ENCODE assay signal across 30 cellular contexts in genomic region chr1:190338829-190339228, GRCh38.
DNase-seq lines count a peak whose midpoint lies in the region; ATAC-seq, FAIRE-seq and TF ChIP-seq lines count a peak whose summit lies in the region.
"Had no signal": no experiment of that assay in that cellular context is flagged by ENCODE, and none has a peak within 500 bp of the region (broad histone marks: within the 10 kb centered on the region; RNA-seq: fewer than 3 reads in every experiment).

No MANE protein-coding gene starts in this region.

- no peak overlapping the region for H3K27ac Mint-ChIP-seq in CD8-positive, alpha-beta T cell
- H3K27ac Mint-ChIP-seq: B cell; CD14-positive monocyte; CD4-positive, alpha-beta memory T cell; CD4-positive, alpha-beta T cell; CD4-positive, CD25-positive, alpha-beta regulatory T cell; CD8-positive, alpha-beta memory T cell had no signal

- no peaks in the 10 kb centered on the region for H3K27me3 ChIP-seq in stomach
- H3K27me3 ChIP-seq in CD8-positive, alpha-beta T cell (ENCODE audit: insufficient read depth, low read length), result no peaks in the 10 kb centered on the region
- H3K27me3 ChIP-seq: BE2C; BLaER1; BLaER1 treated with 17β-estradiol and CSF1 and Interleukin-3, amounts not matched to agents 10 nM and 100 nM had no signal

- intact Hi-C loops in stomach (cut with DNase I; ENCODE audit: low total_unique reads), result no loop called here
- intact Hi-C loops in CD8-positive, alpha-beta T cell (cut with DNase I, micrococcal nuclease), result no loop called here

- H3K9me3 ChIP-seq in A549 (no peaks in the 10 kb centered on the region), HEK293 (ENCODE audit: control insufficient read depth, insufficient read depth, low read depth, low read length) (no peaks in the 10 kb centered on the region), stomach (no peaks in the 10 kb centered on the region)
- H3K9me3 ChIP-seq in CD8-positive, alpha-beta T cell (ENCODE audit: low read length), result no peaks in the 10 kb centered on the region
- H3K9me3 ChIP-seq: BE2C; BLaER1; BLaER1 treated with 17β-estradiol and CSF1 and Interleukin-3, amounts not matched to agents 10 nM and 100 nM; Caco-2 had no signal

- H3K36me3 ChIP-seq in HEK293 (ENCODE audit: control insufficient read depth in 2 of 2, insufficient read depth in 1 of 2, low read length in 2 of 2) (no peaks in the 10 kb centered on the region), stomach (no peaks in the 10 kb centered on the region)
- no peaks in the 10 kb centered on the region for H3K36me3 ChIP-seq in CD8-positive, alpha-beta T cell (ENCODE audit: insufficient read depth, low read length)
- H3K36me3 ChIP-seq: BE2C; BLaER1; BLaER1 treated with 17β-estradiol and CSF1 and Interleukin-3, amounts not matched to agents 10 nM and 100 nM had no signal

- H3K4me1 Mint-ChIP-seq in CD8-positive, alpha-beta T cell (ENCODE audit: low read depth), result no peaks in the 10 kb centered on the region
- H3K4me1 Mint-ChIP-seq: B cell; CD14-positive monocyte; CD4-positive, alpha-beta memory T cell; CD4-positive, CD25-positive, alpha-beta regulatory T cell; CD8-positive, alpha-beta memory T cell had no signal

- ATAC-seq in A549, result no peak
- no peak for ATAC-seq in CD8-positive, alpha-beta T cell

- no peaks in the 10 kb centered on the region for H3K36me3 Mint-ChIP-seq in CD8-positive, alpha-beta T cell
- H3K36me3 Mint-ChIP-seq: CD14-positive monocyte; CD4-positive, alpha-beta memory T cell; CD4-positive, CD25-positive, alpha-beta regulatory T cell; CD8-positive, alpha-beta memory T cell had no signal

- no peak overlapping the region for H3K4me3 Mint-ChIP-seq in CD8-positive, alpha-beta T cell
- H3K4me3 Mint-ChIP-seq: B cell; CD14-positive monocyte; CD4-positive, alpha-beta memory T cell; CD4-positive, alpha-beta T cell; CD4-positive, CD25-positive, alpha-beta regulatory T cell; CD8-positive, alpha-beta memory T cell had no signal

- H3K9me3 Mint-ChIP-seq in CD8-positive, alpha-beta T cell, result peaks cover 28% of the 10 kb centered on the region

- no peak for TF ChIP-seq CTCF in A549 (IDR thresholded peaks at IDR 0.05)
- TF ChIP-seq CTCF in HEK293 (tag by site-specific recombination; IDR thresholded peaks at IDR 0.05), result no peak
- no peak for TF ChIP-seq CTCF in stomach (IDR thresholded peaks at IDR 0.05)
- TF ChIP-seq CTCF in CD8-positive, alpha-beta T cell (IDR thresholded peaks at IDR 0.05), result no peak

- CTCF ChIA-PET in A549 (lab: Yijun Ruan, JAX) (no interaction called here), HEK293 (lab: Yijun Ruan, JAX) (interaction anchor here (0.6 kb wide), 1 partner anchor 14 kb away, joined by 3 read pairs; no protein-coding TSS in a partner anchor)
- CTCF ChIA-PET in CD8-positive, alpha-beta T cell (lab: Charles Lee), result no interaction called here

- no peak for DNase-seq in A549 (ENCODE audit: low read depth in 1 of 2, low spot score in 1 of 2)
- no peak for DNase-seq in stomach
- no peak for DNase-seq in CD8-positive, alpha-beta T cell
- DNase-seq: 8988T; ACHN; AML-193; BE2C; C1 segment of cervical spinal cord; Caco-2; Calu3; CD4-positive, alpha-beta memory T cell; CD4-positive, alpha-beta T cell; CD4-positive, CD25-positive, alpha-beta regulatory T cell; CD8-positive, alpha-beta memory T cell; COR-L47; DMS 273 treated with DMSO at 0.1 percent for 48 hours; DMS153; DMS53; DMS79; DMS79 treated with DMSO at 0.1 percent for 48 hours; DND-41; EL had no signal

- FAIRE-seq in A549 (lab: Jason Lieb, UNC), result no peak
- FAIRE-seq: A204.1 had no signal

- no peak for TF ChIP-seq RAD21 in A549 (conservative IDR thresholded peaks at IDR 0.05 in 1 of 2, IDR thresholded peaks at IDR 0.05 in 1 of 2)

- H3K4me3 ChIP-seq in A549 (no peak overlapping the region), HEK293 (ENCODE audit: low read depth, low read length) (no peak overlapping the region), stomach (no peak overlapping the region)
- H3K4me3 ChIP-seq in CD8-positive, alpha-beta T cell (ENCODE audit: low read depth, low read length), result no peak overlapping the region
- H3K4me3 ChIP-seq: BLaER1; BLaER1 treated with 17β-estradiol and CSF1 and Interleukin-3, amounts not matched to agents 10 nM and 100 nM had no signal

- no peak overlapping the region for H3K27ac ChIP-seq in A549
- H3K27ac ChIP-seq in HEK293 (ENCODE audit: extremely low read depth, low read depth, low read length), result no peak overlapping the region
- H3K27ac ChIP-seq in stomach, result no peak overlapping the region
- H3K27ac ChIP-seq in CD8-positive, alpha-beta T cell (ENCODE audit: low read depth, low read length), result no peak overlapping the region
- H3K27ac ChIP-seq: 22Rv1; BLaER1; BLaER1 treated with 17β-estradiol and CSF1 and Interleukin-3, amounts not matched to agents 10 nM and 100 nM; C4-2B had no signal

- TF ChIP-seq POLR2A in A549 (IDR thresholded peaks at IDR 0.05; ENCODE audit: low read length) (no peak), stomach (IDR thresholded peaks at IDR 0.05) (no peak)

- POLR2A ChIA-PET in A549 (lab: Yijun Ruan, JAX), result no interaction called here
- POLR2A ChIA-PET in HEK293 (lab: Yijun Ruan, JAX), result no interaction called here
- POLR2A ChIA-PET in CD8-positive, alpha-beta T cell (lab: Charles Lee), result no interaction called here

- no peak overlapping the region for H3K4me2 ChIP-seq in A549
- H3K4me2 ChIP-seq: BLaER1; BLaER1 treated with 17β-estradiol and CSF1 and Interleukin-3, amounts not matched to agents 10 nM and 100 nM had no signal

- TF ChIP-seq EP300 in A549 (IDR thresholded peaks at IDR 0.05) (no peak), stomach (IDR thresholded peaks at IDR 0.05) (no peak)

- no peaks in the 10 kb centered on the region for H3K27me3 Mint-ChIP-seq in CD8-positive, alpha-beta T cell (ENCODE audit: low read depth)
- H3K27me3 Mint-ChIP-seq: B cell; CD4-positive, alpha-beta memory T cell; CD4-positive, alpha-beta T cell; CD4-positive, CD25-positive, alpha-beta regulatory T cell; CD8-positive, alpha-beta memory T cell had no signal

- no peaks in the 10 kb centered on the region for H3K4me1 ChIP-seq in A549
- no peaks in the 10 kb centered on the region for H3K4me1 ChIP-seq in HEK293 (ENCODE audit: control insufficient read depth, insufficient read depth, low read length)
- no peaks in the 10 kb centered on the region for H3K4me1 ChIP-seq in stomach
- no peaks in the 10 kb centered on the region for H3K4me1 ChIP-seq in CD8-positive, alpha-beta T cell (ENCODE audit: insufficient read depth, low read length)
- H3K4me1 ChIP-seq: BLaER1; BLaER1 treated with 17β-estradiol and CSF1 and Interleukin-3, amounts not matched to agents 10 nM and 100 nM; Caco-2 had no signal

TF ChIP-seq in A549, 52 proteins besides CTCF, POLR2A, EP300 and RAD21:
- peak; percentile 90 for TF ChIP-seq ZC3H11A (IDR thresholded peaks at IDR 0.05)
- TF ChIP-seq CBX8 (IDR thresholded peaks at IDR 0.05), result no peak

TF ChIP-seq in HEK293, 187 proteins besides CTCF, POLR2A, EP300 and RAD21 (continues in another document):
- peak; percentile 83 for TF ChIP-seq ZNF518A (tag by site-specific recombination; conservative IDR thresholded peaks at IDR 0.05; ENCODE audit: low read depth)

Comparison
In these comparisons a context has a peak if more than half of its experiments do, and no peak if none do; other contexts are left out.
1. Of the 5 proteins assayed by ChIP-seq in both HEK293 and A549: peak only in HEK293: REST; only in A549: none; in both: none; in neither: 4.